Comparison of ENCODE assay signal across 29 cellular contexts in the genomic region with DNA sequence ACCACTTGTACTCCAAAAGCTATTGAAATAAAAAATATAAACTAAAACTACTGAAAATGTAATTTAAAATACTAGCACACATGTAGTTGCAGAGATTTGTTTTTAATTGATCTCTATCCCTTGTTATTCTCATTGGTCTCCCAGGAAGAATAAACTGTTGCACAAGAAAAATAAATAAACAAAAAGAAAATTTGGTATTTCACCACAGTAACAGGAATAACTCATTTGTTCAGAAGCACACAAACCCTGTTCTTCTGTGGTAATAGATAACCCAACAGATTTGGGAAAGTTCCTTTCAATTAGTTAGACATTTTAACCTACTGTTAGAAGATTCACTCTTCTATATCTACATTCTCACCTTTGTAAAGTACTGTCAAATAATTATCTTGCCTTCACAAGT.
"Had no signal": no experiment of that assay in that cellular context is flagged by ENCODE, and none has a peak within 500 bp of the region (broad histone marks: within the 10 kb centered on the region; RNA-seq: fewer than 3 reads in every experiment).

No MANE protein-coding gene starts in this region.

- H3K4me1 Mint-ChIP-seq: endodermal cell, mesothelial cell of epicardium, naive B cell had no signal

- H3K27me3 ChIP-seq: colonic mucosa, esophagus squamous epithelium, gastrocnemius medialis, left lung had no signal

- H3K27ac Mint-ChIP-seq: dendritic cell treated with granulocyte-macrophage colony-stimulating factor and Interleukin-4, amounts not matched to agents 40 ng/mL and 50 ng/mL, for 4 days; effector memory CD8-positive, alpha-beta T cell; endodermal cell; mesothelial cell of epicardium; naive B cell had no signal

- H3K27me3 Mint-ChIP-seq: dendritic cell treated with granulocyte-macrophage colony-stimulating factor and Interleukin-4, amounts not matched to agents 40 ng/mL and 50 ng/mL, for 4 days; effector memory CD8-positive, alpha-beta T cell; naive B cell had no signal

- ATAC-seq: effector memory CD8-positive, alpha-beta T cell; esophagus mucosa; gastrocnemius medialis; heart right ventricle; left colon; left lung; left ventricle myocardium superior; lower lobe of right lung; mucosa of descending colon had no signal

- H3K9me3 Mint-ChIP-seq: dendritic cell treated with granulocyte-macrophage colony-stimulating factor and Interleukin-4, amounts not matched to agents 40 ng/mL and 50 ng/mL, for 4 days; effector memory CD8-positive, alpha-beta T cell had no signal

- FAIRE-seq: endometrium, islet of Langerhans, keratinocyte had no signal

- H3K9me3 ChIP-seq: colonic mucosa, esophagus squamous epithelium, gastrocnemius medialis, heart right ventricle, left lung, lower lobe of right lung, mucosa of descending colon had no signal

- H3K4me3 ChIP-seq: colonic mucosa, esophagus squamous epithelium, gastrocnemius medialis, heart right ventricle, left lung, lower lobe of right lung, mucosa of descending colon had no signal

- H3K36me3 Mint-ChIP-seq: mesothelial cell of epicardium, naive B cell had no signal

- DNase-seq: colonic mucosa; cortex of kidney; effector CD8-positive, alpha-beta T cell; effector memory CD8-positive, alpha-beta T cell; endodermal cell; erythroblast; esophagus squamous epithelium; foreskin fibroblast; foreskin melanocyte; gastrocnemius medialis; glutamatergic neuron; head of caudate nucleus; heart right ventricle; hippocampal formation; kidney glomerular epithelial cell; left colon; left lung; left ventricle myocardium superior; lower lobe of right lung; mesenchymal stem cell; mucosa of descending colon; naive B cell had no signal

- H3K4me1 ChIP-seq: colonic mucosa, esophagus squamous epithelium, gastrocnemius medialis, heart right ventricle, left lung, lower lobe of right lung had no signal

- H3K4me3 Mint-ChIP-seq: dendritic cell treated with granulocyte-macrophage colony-stimulating factor and Interleukin-4, amounts not matched to agents 40 ng/mL and 50 ng/mL, for 4 days; effector memory CD8-positive, alpha-beta T cell; endodermal cell; mesothelial cell of epicardium; naive B cell had no signal

- H3K36me3 ChIP-seq: colonic mucosa, esophagus squamous epithelium, gastrocnemius medialis, heart right ventricle, left lung, lower lobe of right lung had no signal

- H3K27ac ChIP-seq: colonic mucosa, epithelial cell of prostate, esophagus squamous epithelium, gastrocnemius medialis, heart right ventricle, left lung, lower lobe of right lung had no signal
